Comparison of ENCODE assay signal across 15 cellular contexts in genomic region chr19:18120127-18120526, GRCh38. TPM values are rescaled to one million over a fixed set of nuclear protein-coding genes. Genes with fewer than 3 reads are reported as not detected.
DNase-seq lines count a peak whose midpoint lies in the region; ATAC-seq and TF ChIP-seq lines count a peak whose summit lies in the region.
"Had no signal": no experiment of that assay in that cellular context is flagged by ENCODE, and none has a peak within 500 bp of the region (broad histone marks: within the 10 kb centered on the region; RNA-seq: fewer than 3 reads in every experiment).

No MANE protein-coding gene starts in this region.

- peaks cover 20% of the 10 kb centered on the region for H3K36me3 Mint-ChIP-seq in T-helper 1 cell treated with Interleukin-12 subunit alpha and Interleukin-12 subunit beta and Interleukin-4 antibody, amounts not matched to agents 30 μg/mL and 1 μg/mL, for 36 hours (ENCODE audit: low read depth)
- H3K36me3 Mint-ChIP-seq in central memory CD8-positive, alpha-beta T cell (ENCODE audit: insufficient read depth): peaks cover 36% of the 10 kb centered on the region
- peaks cover 6% of the 10 kb centered on the region for H3K36me3 Mint-ChIP-seq in progenitor cell of endocrine pancreas (ENCODE audit: insufficient read depth)

- no peaks in the 10 kb centered on the region for H3K9me3 Mint-ChIP-seq in T-helper 1 cell treated with Interleukin-12 subunit alpha and Interleukin-12 subunit beta and Interleukin-4 antibody, amounts not matched to agents 30 μg/mL and 1 μg/mL, for 36 hours
- H3K9me3 Mint-ChIP-seq in central memory CD8-positive, alpha-beta T cell: no peaks in the 10 kb centered on the region
- H3K9me3 Mint-ChIP-seq in progenitor cell of endocrine pancreas (ENCODE audit: low read depth): no peaks in the 10 kb centered on the region
- H3K9me3 Mint-ChIP-seq: dendritic cell treated with granulocyte-macrophage colony-stimulating factor and Interleukin-4, amounts not matched to agents 40 ng/mL and 50 ng/mL, for 4 days had no signal

- no peaks in the 10 kb centered on the region for H3K27me3 Mint-ChIP-seq in T-helper 1 cell treated with Interleukin-12 subunit alpha and Interleukin-12 subunit beta and Interleukin-4 antibody, amounts not matched to agents 30 μg/mL and 1 μg/mL, for 36 hours (ENCODE audit: low read depth)
- no peaks in the 10 kb centered on the region for H3K27me3 Mint-ChIP-seq in central memory CD8-positive, alpha-beta T cell
- H3K27me3 Mint-ChIP-seq in progenitor cell of endocrine pancreas: no peaks in the 10 kb centered on the region
- H3K27me3 Mint-ChIP-seq: dendritic cell treated with granulocyte-macrophage colony-stimulating factor and Interleukin-4, amounts not matched to agents 40 ng/mL and 50 ng/mL, for 4 days had no signal

- peaks cover 0 to 37% (median 0%) of the 10 kb centered on the region in 3 donors for H3K36me3 ChIP-seq in Peyer's patch

- no peak for DNase-seq in T-helper 1 cell
- DNase-seq in Peyer's patch: no peak
- no peak for DNase-seq in central memory CD8-positive, alpha-beta T cell (ENCODE audit: low spot score in 2 of 2)
- DNase-seq in progenitor cell of endocrine pancreas (ENCODE audit: low spot score, unreplicated experiment): no peak
- DNase-seq in NCI-H1417 treated with DMSO at 0.1 percent for 48 hours (lab: John Stamatoyannopoulos, UW): no peak
- DNase-seq: aorta, NCI-H2029 treated with DMSO at 0.1 percent for 48 hours, right cardiac atrium had no signal

- H3K27ac ChIP-seq in Peyer's patch: peak overlapping the region; percentile 18 to 90 (median 60)
- H3K27ac ChIP-seq: 22Rv1 had no signal

- H3K4me1 Mint-ChIP-seq in T-helper 1 cell treated with Interleukin-12 subunit alpha and Interleukin-12 subunit beta and Interleukin-4 antibody, amounts not matched to agents 30 μg/mL and 1 μg/mL, for 36 hours (ENCODE audit: low read depth): peaks cover 22% of the 10 kb centered on the region
- peaks cover 28% of the 10 kb centered on the region for H3K4me1 Mint-ChIP-seq in central memory CD8-positive, alpha-beta T cell
- peaks cover 8% of the 10 kb centered on the region for H3K4me1 Mint-ChIP-seq in progenitor cell of endocrine pancreas (ENCODE audit: low read depth)

- H3K9me3 ChIP-seq in Peyer's patch: no peaks in the 10 kb centered on the region

- peak overlapping the region; percentile 89 for H3K27ac Mint-ChIP-seq in T-helper 1 cell treated with Interleukin-12 subunit alpha and Interleukin-12 subunit beta and Interleukin-4 antibody, amounts not matched to agents 30 μg/mL and 1 μg/mL, for 36 hours
- peak overlapping the region; percentile 99 for H3K27ac Mint-ChIP-seq in central memory CD8-positive, alpha-beta T cell (ENCODE audit: low read depth)
- no peak overlapping the region for H3K27ac Mint-ChIP-seq in progenitor cell of endocrine pancreas
- H3K27ac Mint-ChIP-seq: dendritic cell treated with granulocyte-macrophage colony-stimulating factor and Interleukin-4, amounts not matched to agents 40 ng/mL and 50 ng/mL, for 4 days had no signal

- no peak for ATAC-seq in central memory CD8-positive, alpha-beta T cell (replicated peaks; ENCODE audit: extremely low read depth, poor library complexity, severe bottlenecking)
- ATAC-seq in GM19467 (IDR thresholded peaks at IDR 0.05; ENCODE audit: unreplicated experiment) (no peak), HG02798 (IDR thresholded peaks at IDR 0.05; ENCODE audit: poor library complexity, unreplicated experiment) (no peak)
- ATAC-seq: right cardiac atrium, Right ventricle myocardium inferior had no signal

- TF ChIP-seq POLR2A in Peyer's patch (IDR thresholded peaks at IDR 0.05): no peak

- peaks cover 4 to 22% (median 17%) of the 10 kb centered on the region in 4 donors for H3K4me1 ChIP-seq in Peyer's patch

- peak overlapping the region in 1 of 4 donors; percentile 74 for H3K4me3 ChIP-seq in Peyer's patch

- no peaks in the 10 kb centered on the region for H3K27me3 ChIP-seq in Peyer's patch

- TF ChIP-seq CTCF in Peyer's patch (IDR thresholded peaks at IDR 0.05) (no peak), progenitor cell of endocrine pancreas (IDR thresholded peaks at IDR 0.05; ENCODE audit: unreplicated experiment) (no peak)

- peak overlapping the region; percentile 93 for H3K4me3 Mint-ChIP-seq in T-helper 1 cell treated with Interleukin-12 subunit alpha and Interleukin-12 subunit beta and Interleukin-4 antibody, amounts not matched to agents 30 μg/mL and 1 μg/mL, for 36 hours
- H3K4me3 Mint-ChIP-seq in central memory CD8-positive, alpha-beta T cell: peak overlapping the region; percentile 91
- peak overlapping the region; percentile 3 for H3K4me3 Mint-ChIP-seq in progenitor cell of endocrine pancreas (ENCODE audit: low read depth)
- H3K4me3 Mint-ChIP-seq: dendritic cell treated with granulocyte-macrophage colony-stimulating factor and Interleukin-4, amounts not matched to agents 40 ng/mL and 50 ng/mL, for 4 days had no signal

RNA-seq across cellular contexts. Expression of gene MAST3, which starts 22.5 kb away (rescaled TPM):
- total RNA-seq in Peyer's patch (10 to 100 TPM; 47.8 to 56.3 (median 52.0) TPM), progenitor cell of endocrine pancreas (10.7 and 11.1 TPM in 2 replicates)

RNA-seq across cellular contexts. Expression of gene PIK3R2, which starts 32.8 kb away (rescaled TPM):
- total RNA-seq in Peyer's patch: 10 to 100 TPM; 19.7 to 45.4 (median 28.2) TPM
- total RNA-seq in progenitor cell of endocrine pancreas: 58.9 and 61.2 TPM in 2 replicates

RNA-seq across cellular contexts. Expression of gene IL12RB1, which starts 33.4 kb away (rescaled TPM):
- total RNA-seq in Peyer's patch (10 to 100 TPM in 1 of 4 donors, 1 to 10 TPM in 3; 1.2 to 19.0 (median 2.8) TPM), progenitor cell of endocrine pancreas (not detected in 2 replicates)
- total RNA-seq: MCF 10A had no signal

RNA-seq across cellular contexts. Expression of gene IFI30, which starts 53.5 kb away (rescaled TPM):
- total RNA-seq in Peyer's patch: 100 to 1,000 TPM in 1 of 4 donors, 10 to 100 TPM in 3; 54.9 to 109 (median 60.7) TPM
- not detected in 2 replicates for total RNA-seq in progenitor cell of endocrine pancreas

Comparison
In these comparisons a context has a peak if more than half of its experiments do, and no peak if none do; other contexts are left out.
1. H3K4me3 Mint-ChIP-seq: peak in every context shown above with its lines; median percentile 93 in T-helper 1 cell treated with Interleukin-12 subunit alpha and Interleukin-12 subunit beta and Interleukin-4 antibody, amounts not matched to agents 30 μg/mL and 1 μg/mL, for 36 hours; 91 in central memory CD8-positive, alpha-beta T cell; 3 in progenitor cell of endocrine pancreas.